In the genomic region with DNA sequence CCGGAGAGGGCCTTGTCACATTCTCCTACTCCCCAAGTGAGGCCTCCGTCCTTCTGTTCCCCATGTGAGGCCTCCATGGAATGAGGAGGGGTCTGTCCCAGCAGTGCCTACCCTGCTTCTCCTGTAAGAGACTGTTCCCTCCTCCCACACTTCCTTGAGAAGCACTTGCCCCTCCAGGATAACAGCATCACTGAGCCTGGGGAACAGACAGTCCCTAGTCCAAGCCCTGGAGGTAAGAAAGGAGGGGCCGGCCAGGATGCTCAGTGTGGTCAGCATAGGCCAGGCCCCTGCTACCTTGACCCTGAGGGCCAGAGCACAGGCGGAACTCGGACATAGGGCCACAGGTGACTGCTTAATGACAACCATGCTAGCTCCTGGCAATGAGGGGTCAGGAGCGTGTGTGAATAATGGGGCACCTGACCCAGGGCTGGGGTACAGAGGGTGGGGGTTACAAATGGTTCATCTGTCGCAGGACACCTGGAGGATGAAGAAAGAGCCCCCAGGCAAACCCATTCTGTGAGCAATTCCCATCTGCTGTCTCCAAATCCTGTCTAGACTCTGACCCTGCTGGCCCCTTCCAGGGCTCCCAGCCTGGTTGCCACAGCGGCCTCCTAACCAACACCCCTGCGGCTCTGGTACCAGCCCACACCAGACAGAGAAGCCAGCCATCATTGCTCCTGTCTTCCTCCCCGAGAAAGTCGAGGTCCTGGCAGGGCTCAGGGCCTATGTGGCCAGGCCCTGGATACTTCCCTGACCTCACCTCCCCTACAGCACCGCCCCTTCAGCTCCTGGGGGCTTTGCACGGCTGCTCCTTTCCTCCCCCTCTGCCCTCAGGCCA, we compare ENCODE assay signal across 18 cellular contexts. TPM values are rescaled to one million over a fixed set of nuclear protein-coding genes. Genes with fewer than 3 reads are reported as not detected.
"Had no signal": no experiment of that assay in that cellular context is flagged by ENCODE, and none has a peak within 500 bp of the region (broad histone marks: within the 10 kb centered on the region; RNA-seq: fewer than 3 reads in every experiment).

No MANE protein-coding gene starts in this region.

- H3K4me2 ChIP-seq: SK-N-SH had no signal

- H3K27me3 ChIP-seq: esophagus squamous epithelium, neutrophil, suprapubic skin, transverse colon had no signal

- H3K27ac ChIP-seq: esophagus squamous epithelium, neutrophil, suprapubic skin, transverse colon had no signal

- DNase-seq: activated CD8-positive, alpha-beta memory T cell treated with anti-CD3 and anti-CD28 coated beads for 24 hours; dermis blood vessel endothelial cell; effector memory CD4-positive, alpha-beta T cell; esophagus squamous epithelium; immature natural killer cell; mesenchymal stem cell; retina; SK-N-SH; stimulated activated CD4-positive, alpha-beta T cell treated with anti-CD3 and anti-CD28 coated beads, Interleukin-2, amount 100 ng/mL, for 24 hours; T-helper 1 cell; T1000; transverse colon had no signal

- ATAC-seq: activated CD4-positive, CD25-positive, alpha-beta regulatory T cell treated with anti-CD3 and anti-CD28 coated beads, Interleukin-2, amount 50 U/mL, for 24 hours; naive thymus-derived CD8-positive, alpha-beta T cell had no signal

- H3K4me3 ChIP-seq: esophagus squamous epithelium, suprapubic skin, transverse colon had no signal

- H3K9me3 ChIP-seq: neutrophil had no signal

- H3K4me3 Mint-ChIP-seq: activated naive CD4-positive, alpha-beta T cell treated with anti-CD3 and anti-CD28 coated beads, Interleukin-2, amount 50 U/mL, for 24 hours; immature natural killer cell; naive thymus-derived CD8-positive, alpha-beta T cell; stimulated activated naive CD8-positive, alpha-beta T cell treated with anti-CD3 and anti-CD28 coated beads, Interleukin-15, Interleukin-2, amounts not matched to agents 100 ng/mL and 50 ng/mL, for 24 hours had no signal

- H3K9ac ChIP-seq: SK-N-SH had no signal

- H3K27me3 Mint-ChIP-seq: activated naive CD4-positive, alpha-beta T cell treated with anti-CD3 and anti-CD28 coated beads, Interleukin-2, amount 50 U/mL, for 24 hours; naive thymus-derived CD8-positive, alpha-beta T cell; stimulated activated naive CD8-positive, alpha-beta T cell treated with anti-CD3 and anti-CD28 coated beads, Interleukin-15, Interleukin-2, amounts not matched to agents 100 ng/mL and 50 ng/mL, for 24 hours had no signal

- H3K4me1 Mint-ChIP-seq: activated naive CD4-positive, alpha-beta T cell treated with anti-CD3 and anti-CD28 coated beads, Interleukin-2, amount 50 U/mL, for 24 hours; immature natural killer cell had no signal

- H3K27ac Mint-ChIP-seq: activated naive CD4-positive, alpha-beta T cell treated with anti-CD3 and anti-CD28 coated beads, Interleukin-2, amount 50 U/mL, for 24 hours had no signal

RNA-seq across cellular contexts. Expression of gene CEL, which starts 39.0 kb away (rescaled TPM):
- polyA plus RNA-seq: immature natural killer cell; naive thymus-derived CD8-positive, alpha-beta T cell had no signal
